ENCODE assay signal across 25 cellular contexts in genomic region chr1:93506140-93506539, GRCh38.
"Had no signal": no experiment of that assay in that cellular context is flagged by ENCODE, and none has a peak within 500 bp of the region (broad histone marks: within the 10 kb centered on the region; RNA-seq: fewer than 3 reads in every experiment).

No MANE protein-coding gene starts in this region.

- H3K27ac Mint-ChIP-seq: activated CD4-positive, alpha-beta T cell treated with anti-CD3 and anti-CD28 coated beads for 36 hours; activated naive CD8-positive, alpha-beta T cell treated with anti-CD3 and anti-CD28 coated beads, Interleukin-2, amount 10 ng/mL, durations not matched to agents 7 days and 5 days; activated T-helper 2 cell treated with anti-CD3 and anti-CD28 coated beads, Interferon-gamma antibody, Interleukin-2, Interleukin-4, amounts not matched to agents 10 μg/mL and 5 μg/mL and 100 μg/mL, durations not matched to agents 14 hours and 24 hours and 36 hours; natural killer cell; WTC11 had no signal

- H3K4me3 ChIP-seq: breast epithelium, left lung, pancreas, psoas muscle, right atrium auricular region, spleen, testis had no signal

- H3K36me3 ChIP-seq: breast epithelium, left lung, pancreas, right atrium auricular region, spleen had no signal

- H3K36me3 Mint-ChIP-seq: activated naive CD8-positive, alpha-beta T cell treated with anti-CD3 and anti-CD28 coated beads, Interleukin-2, amount 10 ng/mL, durations not matched to agents 7 days and 5 days; natural killer cell had no signal

- H3K4me3 Mint-ChIP-seq: activated CD4-positive, alpha-beta T cell treated with anti-CD3 and anti-CD28 coated beads for 36 hours; activated naive CD8-positive, alpha-beta T cell treated with anti-CD3 and anti-CD28 coated beads, Interleukin-2, amount 10 ng/mL, durations not matched to agents 7 days and 5 days; activated T-cell treated with anti-CD3 and anti-CD28 coated beads, Interleukin-2, amount 50 U/mL, for 4 hours; central memory CD8-positive, alpha-beta T cell; endodermal cell; natural killer cell; WTC11 had no signal

- H3K9me3 Mint-ChIP-seq: activated T-cell treated with anti-CD3 and anti-CD28 coated beads, Interleukin-2, amount 50 U/mL, for 4 hours; central memory CD8-positive, alpha-beta T cell; natural killer cell had no signal

- H3K27ac ChIP-seq: foreskin keratinocyte, pancreas, psoas muscle, right atrium auricular region, spleen, testis had no signal

- DNase-seq: activated CD4-positive, alpha-beta T cell treated with anti-CD3 and anti-CD28 coated beads for 36 hours; activated CD4-positive, alpha-beta T cell treated with anti-CD3 and anti-CD28 coated beads, Interleukin-2, amount 50 U/mL, for 48 hours; activated CD8-positive, alpha-beta memory T cell treated with anti-CD3 and anti-CD28 coated beads, Interleukin-2, amount 50 U/mL, for 48 hours; activated naive CD4-positive, alpha-beta T cell treated with Interleukin-2 at 50 U/mL for 16 hours; activated naive CD8-positive, alpha-beta T cell treated with anti-CD3 and anti-CD28 coated beads, Interleukin-2, amount 10 ng/mL, durations not matched to agents 7 days and 5 days; activated T-cell treated with anti-CD3 and anti-CD28 coated beads, Interleukin-2, amount 50 U/mL, for 4 hours; amniotic stem cell; endodermal cell; foreskin keratinocyte; left lung; mammary epithelial cell; midbrain; natural killer cell; pancreas; psoas muscle; spleen; stimulated activated CD4-positive, alpha-beta T cell treated with anti-CD3 and anti-CD28 coated beads, Interleukin-4, amount 100 ng/mL, for 1 hour; stimulated activated naive CD4-positive, alpha-beta T cell; T-helper 9 cell; testis had no signal

- H3K4me1 ChIP-seq: breast epithelium, foreskin keratinocyte, left lung, pancreas, psoas muscle, right atrium auricular region, spleen, testis had no signal

- H3K27me3 Mint-ChIP-seq: activated CD4-positive, alpha-beta T cell treated with anti-CD3 and anti-CD28 coated beads for 36 hours had no signal

- H3K9me3 ChIP-seq: breast epithelium, left lung, pancreas, psoas muscle, right atrium auricular region, spleen, testis had no signal

- H3K4me1 Mint-ChIP-seq: activated naive CD8-positive, alpha-beta T cell treated with anti-CD3 and anti-CD28 coated beads, Interleukin-2, amount 10 ng/mL, durations not matched to agents 7 days and 5 days; central memory CD8-positive, alpha-beta T cell; natural killer cell had no signal

- H3K27me3 ChIP-seq: breast epithelium, foreskin keratinocyte, left lung, pancreas, right atrium auricular region, spleen, testis had no signal
